20 cellular contexts compared by ENCODE assay signal in genomic region chr3:143078883-143079282, GRCh38. TPM values are rescaled to one million over a fixed set of nuclear protein-coding genes. Genes with fewer than 3 reads are reported as not detected.
DNase-seq lines count a peak whose midpoint lies in the region; ATAC-seq and TF ChIP-seq lines count a peak whose summit lies in the region.
"Had no signal": no experiment of that assay in that cellular context is flagged by ENCODE, and none has a peak within 500 bp of the region (broad histone marks: within the 10 kb centered on the region; RNA-seq: fewer than 3 reads in every experiment).

No MANE protein-coding gene starts in this region.

- intact Hi-C loops in dorsolateral prefrontal cortex (cut with DNase I) = no loop called here

- no peak overlapping the region for H3K27ac ChIP-seq in dorsolateral prefrontal cortex
- H3K27ac ChIP-seq: gastrocnemius medialis, ovary had no signal

- no peak for ATAC-seq in GM21423 (IDR thresholded peaks at IDR 0.05; ENCODE audit: unreplicated experiment)
- ATAC-seq in GM21381 (IDR thresholded peaks at IDR 0.05; ENCODE audit: unreplicated experiment) = no peak
- ATAC-seq: gastrocnemius medialis, T-helper 17 cell had no signal

- peaks cover 0 to 3% (median 0%) of the 10 kb centered on the region in 45 donors for H3K27me3 ChIP-seq in dorsolateral prefrontal cortex
- H3K27me3 ChIP-seq: gastrocnemius medialis, ovary had no signal

- H3K4me3 ChIP-seq in fibroblast of the aortic adventitia (ENCODE audit: low read depth, low read length) (no peak overlapping the region), dorsolateral prefrontal cortex (no peak overlapping the region)
- H3K4me3 ChIP-seq: gastrocnemius medialis, ovary had no signal

- DNase-seq in A172 (ENCODE audit: low spot score) (peak; percentile 6), HCEC 1CT (peak; percentile 75), amniotic epithelial cell (ENCODE audit: low read depth) (peak; percentile 77), fibroblast of the aortic adventitia (ENCODE audit: low read depth) (peak; percentile 60), dorsolateral prefrontal cortex (no peak)
- no peak for DNase-seq in activated CD8-positive, alpha-beta memory T cell treated with anti-CD3 and anti-CD28 coated beads for 24 hours
- DNase-seq: activated CD4-positive, alpha-beta T cell treated with anti-CD3 and anti-CD28 coated beads, Interleukin-2, amount 50 U/mL, for 1 hour; activated T-cell treated with anti-CD3 and anti-CD28 coated beads, Interleukin-2, amount 50 U/mL, for 48 hours; amygdala; Calu3; gastrocnemius medialis; H7; NCI-H187 treated with DMSO at 0.1 percent for 48 hours; NCI-H526; ovary; small intestine; stimulated activated naive CD4-positive, alpha-beta T cell treated with Interleukin-2 at 50 U/mL for 16 hours; T-helper 17 cell had no signal

- TF ChIP-seq CTCF in fibroblast of the aortic adventitia (IDR thresholded peaks at IDR 0.05; ENCODE audit: insufficient read depth, low read length) = no peak
- no peak for TF ChIP-seq CTCF in dorsolateral prefrontal cortex (IDR thresholded peaks at IDR 0.05 in 54 of 56, conservative IDR thresholded peaks at IDR 0.05 in 2 of 56; ENCODE audit: low read depth in 1 of 56, partially characterized antibody in 56 of 56)

RNA-seq across cellular contexts. Expression of gene CHST2, which starts 40.7 kb away (rescaled TPM):
- 2.7 and 5.6 TPM in 2 replicates for total RNA-seq in A172 (2014; rRNA removed; shearing (Covaris generic))
- total RNA-seq in fibroblast of the aortic adventitia (ENCODE audit: low replicate concordance) (5.0 and 14.4 TPM in 2 replicates), dorsolateral prefrontal cortex (10 to 100 TPM; 11.8 to 32.2 (median 23.5) TPM)

Comparison
In these comparisons a context has a peak if more than half of its experiments do, and no peak if none do; other contexts are left out.
1. DNase-seq: peak in A172 (single experiment), HCEC 1CT (single experiment), amniotic epithelial cell (single experiment) and fibroblast of the aortic adventitia (single experiment); none in dorsolateral prefrontal cortex (0 of 10) and activated CD8-positive, alpha-beta memory T cell treated with anti-CD3 and anti-CD28 coated beads for 24 hours (single experiment).